In the genomic region with DNA sequence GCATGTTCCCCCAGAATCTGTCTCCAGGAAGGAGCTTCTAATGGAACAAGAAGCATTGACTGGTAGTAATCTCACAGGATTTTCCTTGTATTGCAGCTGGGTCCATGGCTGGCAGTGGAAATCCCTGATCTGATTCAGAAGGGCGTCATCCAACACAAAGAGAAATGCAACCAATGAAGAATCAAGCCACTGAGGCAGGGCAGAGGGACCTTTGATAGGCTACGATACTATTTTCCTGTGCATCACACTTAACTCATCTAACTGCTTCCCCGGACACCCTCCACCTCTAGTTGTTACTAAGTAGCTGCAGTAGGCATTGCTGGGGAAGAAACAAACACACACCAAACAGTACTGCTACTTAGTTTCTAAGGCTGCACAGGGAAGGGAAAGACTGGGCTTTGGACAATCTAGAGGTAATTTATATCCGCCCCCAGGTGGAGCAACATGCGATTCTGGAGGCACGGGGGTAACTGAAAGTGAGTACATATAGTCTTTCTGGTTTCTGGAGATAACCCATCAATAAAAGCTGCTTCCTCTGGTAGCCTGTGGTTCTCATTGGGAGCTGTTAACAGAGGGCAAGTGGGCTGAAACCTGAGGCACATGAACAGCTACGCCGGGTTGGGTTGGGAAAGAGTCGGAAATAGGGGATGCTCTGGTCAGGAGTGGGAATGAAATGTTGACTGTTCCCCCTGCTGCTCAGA, we compare ENCODE assay signal across 8 cellular contexts. TPM values are rescaled to one million over a fixed set of nuclear protein-coding genes. Genes with fewer than 3 reads are reported as not detected.
DNase-seq lines count a peak whose midpoint lies in the region; ATAC-seq and TF ChIP-seq lines count a peak whose summit lies in the region.

No MANE protein-coding gene starts in this region.

- no peaks in the 10 kb centered on the region for H3K27me3 Mint-ChIP-seq in activated CD4-positive, alpha-beta T cell treated with anti-CD3 and anti-CD28 coated beads for 36 hours
- H3K27me3 Mint-ChIP-seq in activated T-helper 17 cell treated with anti-CD3 and anti-CD28 coated beads, Interleukin-2, amount 50 U/mL, for 72 hours: no peaks in the 10 kb centered on the region

- TF ChIP-seq CTCF in testis (IDR thresholded peaks at IDR 0.05): no peak

- H3K36me3 ChIP-seq in iPS-20b (ENCODE audit: insufficient read depth, low read depth, low read length) (peaks cover 38% of the 10 kb centered on the region), testis (ENCODE audit: low read depth, missing control alignments) (no peaks in the 10 kb centered on the region)

- H3K4me3 ChIP-seq in iPS-20b (ENCODE audit: low read length) (peak overlapping the region; percentile 85), testis (peak overlapping the region; percentile 85 to 88)

- H3K27me3 ChIP-seq in iPS-20b (ENCODE audit: insufficient read depth, low read length) (no peaks in the 10 kb centered on the region), testis (no peaks in the 10 kb centered on the region)

- no peaks in the 10 kb centered on the region for H3K9me3 Mint-ChIP-seq in activated CD4-positive, alpha-beta T cell treated with anti-CD3 and anti-CD28 coated beads for 36 hours (ENCODE audit: low read depth)
- H3K9me3 Mint-ChIP-seq in activated T-helper 17 cell treated with anti-CD3 and anti-CD28 coated beads, Interleukin-2, amount 50 U/mL, for 72 hours: no peaks in the 10 kb centered on the region

- 39 to 43% methylated on average over 9 of the region's 9 CpGs for WGBS in testis, 2 donors

- H3K36me3 Mint-ChIP-seq in activated CD4-positive, alpha-beta T cell treated with anti-CD3 and anti-CD28 coated beads for 36 hours (ENCODE audit: low read depth): peaks cover 36% of the 10 kb centered on the region
- H3K36me3 Mint-ChIP-seq in activated T-helper 17 cell treated with anti-CD3 and anti-CD28 coated beads, Interleukin-2, amount 50 U/mL, for 72 hours (ENCODE audit: low read depth): peaks cover 87% of the 10 kb centered on the region

- peaks cover 49% of the 10 kb centered on the region for H3K4me1 Mint-ChIP-seq in activated CD4-positive, alpha-beta T cell treated with anti-CD3 and anti-CD28 coated beads for 36 hours
- peaks cover 42% of the 10 kb centered on the region for H3K4me1 Mint-ChIP-seq in activated T-helper 17 cell treated with anti-CD3 and anti-CD28 coated beads, Interleukin-2, amount 50 U/mL, for 72 hours

- peak overlapping the region; percentile 78; the same call in 1 of the 2 replicates for H3K9ac ChIP-seq in iPS-20b (ENCODE audit: low read depth, low read length)

- H3K4me1 ChIP-seq in iPS-20b (ENCODE audit: insufficient read depth, low read length) (no peaks in the 10 kb centered on the region), testis (peaks cover 39% of the 10 kb centered on the region)

- no peaks in the 10 kb centered on the region for H3K9me3 ChIP-seq in iPS-20b (ENCODE audit: insufficient read depth, low read depth, low read length)
- no peaks in the 10 kb centered on the region for H3K9me3 ChIP-seq in testis

- peak overlapping the region; percentile 79 for H3K4me3 Mint-ChIP-seq in activated CD4-positive, alpha-beta T cell treated with anti-CD3 and anti-CD28 coated beads for 36 hours
- peak overlapping the region; percentile 83 for H3K4me3 Mint-ChIP-seq in activated T-helper 17 cell treated with anti-CD3 and anti-CD28 coated beads, Interleukin-2, amount 50 U/mL, for 72 hours

- peak overlapping the region; percentile 81 for H3K27ac Mint-ChIP-seq in activated CD4-positive, alpha-beta T cell treated with anti-CD3 and anti-CD28 coated beads for 36 hours
- peak overlapping the region; percentile 92 for H3K27ac Mint-ChIP-seq in activated T-helper 17 cell treated with anti-CD3 and anti-CD28 coated beads, Interleukin-2, amount 50 U/mL, for 72 hours

- CTCF ChIA-PET in activated CD4-positive, alpha-beta T cell treated with anti-CD3 and anti-CD28 coated beads for 36 hours (lab: Charles Lee): interaction anchor here (0.8 to 1.7 kb wide), 5 partner anchors 8 to 212 kb away, joined by 3 to 11 read pairs (median 4); a partner anchor contains a TSS

- intact Hi-C loops in activated CD4-positive, alpha-beta T cell treated with anti-CD3 and anti-CD28 coated beads for 36 hours (cut with DNase I, micrococcal nuclease): loop anchor here (1.0 to 2.0 kb wide), 9 partner anchors 18 to 112 kb away; a partner anchor contains a TSS
- intact Hi-C loops in testis (cut with DNase I; ENCODE audit: low total_unique reads): no loop called here

- TF ChIP-seq POLR2A in testis (IDR thresholded peaks at IDR 0.05): no peak

- POLR2A ChIA-PET in activated CD4-positive, alpha-beta T cell treated with anti-CD3 and anti-CD28 coated beads for 36 hours (lab: Charles Lee): interaction anchor here (0.6 kb wide), 2 partner anchors 28 to 231 kb away, joined by 3 to 10 read pairs; no protein-coding TSS in a partner anchor

- no peak for DNase-seq in activated CD4-positive, alpha-beta T cell treated with anti-CD3 and anti-CD28 coated beads for 36 hours
- DNase-seq in activated CD4-positive, alpha-beta T cell treated with anti-CD3 and anti-CD28 coated beads, Interleukin-2, amount 50 U/mL, for 48 hours: no peak
- DNase-seq in testis (peak; percentile 33), NCI-H2081 treated with DMSO at 0.1 percent for 48 hours (lab: John Stamatoyannopoulos, UW) (no peak)
- no peak for DNase-seq in stimulated activated CD8-positive, alpha-beta memory T cell treated with anti-CD3 and anti-CD28 coated beads, Interleukin-4, amount 100 ng/mL, for 48 hours

- peak overlapping the region; percentile 35 for H3K27ac ChIP-seq in iPS-20b (ENCODE audit: low read length)
- peak overlapping the region; percentile 90 to 91 for H3K27ac ChIP-seq in testis

- no peak for ATAC-seq in activated CD4-positive, alpha-beta T cell treated with anti-CD3 and anti-CD28 coated beads for 36 hours
- no peak for ATAC-seq in activated T-helper 17 cell treated with anti-CD3 and anti-CD28 coated beads, Interleukin-2, amount 50 U/mL, for 72 hours (replicated peaks)
- no peak for ATAC-seq in GM21360 (IDR thresholded peaks at IDR 0.05; ENCODE audit: unreplicated experiment)

RNA-seq across cellular contexts. Expression of a gene that starts 0.8 kb away (rescaled TPM):
- total RNA-seq in activated CD4-positive, alpha-beta T cell treated with anti-CD3 and anti-CD28 coated beads for 36 hours: 10 to 100 TPM; 25.1 to 32.0 TPM
- 10 to 100 TPM; 28.6 to 30.1 TPM for total RNA-seq in activated T-helper 17 cell treated with anti-CD3 and anti-CD28 coated beads, Interleukin-2, amount 50 U/mL, for 72 hours
- 10 to 100 TPM; 49.5 to 51.2 TPM for total RNA-seq in testis
- 45.6 TPM for polyA plus RNA-seq in testis (ENCODE audit: insufficient read depth, low read depth, low replicate concordance)

RNA-seq across cellular contexts. Expression of a gene that starts 4.7 kb away (rescaled TPM):
- total RNA-seq in activated CD4-positive, alpha-beta T cell treated with anti-CD3 and anti-CD28 coated beads for 36 hours: 10 to 100 TPM; 89.2 to 98.6 TPM
- 100 to 1,000 TPM; 184 to 209 TPM for total RNA-seq in activated T-helper 17 cell treated with anti-CD3 and anti-CD28 coated beads, Interleukin-2, amount 50 U/mL, for 72 hours
- 10 to 100 TPM; 36.9 to 68.3 TPM for total RNA-seq in testis
- 129 TPM for polyA plus RNA-seq in testis (ENCODE audit: insufficient read depth, low read depth, low replicate concordance)

RNA-seq across cellular contexts. Expression of a gene that starts 7.8 kb away (rescaled TPM):
- 10 to 100 TPM; 21.5 to 28.8 TPM for total RNA-seq in activated CD4-positive, alpha-beta T cell treated with anti-CD3 and anti-CD28 coated beads for 36 hours
- total RNA-seq in activated T-helper 17 cell treated with anti-CD3 and anti-CD28 coated beads, Interleukin-2, amount 50 U/mL, for 72 hours: 10 to 100 TPM; 27.3 to 44.9 TPM
- 10 to 100 TPM; 19.5 to 24.8 TPM for total RNA-seq in testis
- 20.5 TPM for polyA plus RNA-seq in testis (ENCODE audit: insufficient read depth, low read depth, low replicate concordance)

RNA-seq across cellular contexts. Expression of a gene that starts 18.8 kb away (rescaled TPM):
- total RNA-seq in activated CD4-positive, alpha-beta T cell treated with anti-CD3 and anti-CD28 coated beads for 36 hours: 10 to 100 TPM; 40.5 to 51.8 TPM
- total RNA-seq in activated T-helper 17 cell treated with anti-CD3 and anti-CD28 coated beads, Interleukin-2, amount 50 U/mL, for 72 hours: 10 to 100 TPM; 55.7 to 60.9 TPM
- 10 to 100 TPM; 46.3 to 62.2 TPM for total RNA-seq in testis
- polyA plus RNA-seq in testis (ENCODE audit: insufficient read depth, low read depth, low replicate concordance): 56.2 TPM

RNA-seq across cellular contexts. Expression of a gene that starts 26.0 kb away (rescaled TPM):
- total RNA-seq in activated CD4-positive, alpha-beta T cell treated with anti-CD3 and anti-CD28 coated beads for 36 hours: 10 to 100 TPM; 33.9 to 44.9 TPM
- total RNA-seq in activated T-helper 17 cell treated with anti-CD3 and anti-CD28 coated beads, Interleukin-2, amount 50 U/mL, for 72 hours: 10 to 100 TPM; 39.9 to 41.3 TPM
- total RNA-seq in testis: 10 to 100 TPM; 53.8 to 54.0 TPM
- 92.7 TPM for polyA plus RNA-seq in testis (ENCODE audit: insufficient read depth, low read depth, low replicate concordance)
